In the genomic region with DNA sequence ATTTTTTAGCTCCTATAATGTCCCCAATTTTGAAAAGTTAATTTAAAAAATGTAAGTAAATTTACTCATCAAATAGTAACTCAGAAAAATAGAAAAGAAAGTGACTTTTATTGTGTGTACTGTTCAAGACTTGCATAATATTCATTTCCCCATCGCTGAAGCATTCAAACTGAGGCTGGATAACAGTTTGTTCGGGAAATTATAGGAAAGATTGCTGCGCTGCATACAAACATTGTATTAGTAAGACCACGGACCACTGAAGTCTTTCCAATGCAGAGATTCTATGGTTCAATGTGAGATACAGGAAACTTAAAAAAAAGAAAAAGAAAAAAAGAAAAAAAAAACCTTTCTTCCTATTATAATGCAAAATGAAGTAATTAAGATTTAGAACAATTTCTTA, we compare ENCODE assay signal across 11 cellular contexts. TPM values are rescaled to one million over a fixed set of nuclear protein-coding genes. Genes with fewer than 3 reads are reported as not detected.
DNase-seq lines count a peak whose midpoint lies in the region; ATAC-seq and TF ChIP-seq lines count a peak whose summit lies in the region.
"Had no signal": no experiment of that assay in that cellular context is flagged by ENCODE, and none has a peak within 500 bp of the region (broad histone marks: within the 10 kb centered on the region; RNA-seq: fewer than 3 reads in every experiment).

No MANE protein-coding gene starts in this region.

- H3K4me1 ChIP-seq in osteoblast (ENCODE audit: insufficient read depth, low read length) = peaks cover 52% of the 10 kb centered on the region

- no peaks in the 10 kb centered on the region for H3K9me3 ChIP-seq in osteoblast (ENCODE audit: low read depth, low read length)

- H3K9me3 Mint-ChIP-seq in activated naive CD8-positive, alpha-beta T cell treated with anti-CD3 and anti-CD28 coated beads, Interleukin-2, amount 50 U/mL, for 24 hours = no peaks in the 10 kb centered on the region

- DNase-seq in NOMO-1 treated with DMSO at 0.1 percent for 48 hours (lab: John Stamatoyannopoulos, UW; ENCODE audit: unreplicated experiment) (peak; percentile 14), NOMO-1 treated with dmso at 0.1 percent for 144 hours (lab: John Stamatoyannopoulos, UW; ENCODE audit: unreplicated experiment) (no peak), NB4 (ENCODE audit: low read depth) (peak; percentile 71), osteoblast (ENCODE audit: insufficient read length, low spot score, missing footprints) (no peak), HT-29 (ENCODE audit: low spot score) (no peak), activated gamma-delta T cell (lab: John Stamatoyannopoulos, UW) (no peak)
- DNase-seq in activated naive CD8-positive, alpha-beta T cell treated with anti-CD3 and anti-CD28 coated beads, Interleukin-2, amount 50 U/mL, for 24 hours = no peak
- DNase-seq: amygdala; stimulated activated CD4-positive, alpha-beta T cell treated with anti-CD3 and anti-CD28 coated beads, Interleukin-15, amount 100 ng/mL, for 24 hours had no signal

- ATAC-seq in activated naive CD8-positive, alpha-beta T cell treated with anti-CD3 and anti-CD28 coated beads, Interleukin-2, amount 50 U/mL, for 24 hours = no peak
- no peak for ATAC-seq in GM21737 (IDR thresholded peaks at IDR 0.05; ENCODE audit: unreplicated experiment)

- peaks cover 76% of the 10 kb centered on the region for H3K36me3 Mint-ChIP-seq in activated naive CD8-positive, alpha-beta T cell treated with anti-CD3 and anti-CD28 coated beads, Interleukin-2, amount 50 U/mL, for 24 hours (ENCODE audit: low read depth)

- H3K27me3 ChIP-seq in osteoblast (ENCODE audit: insufficient read depth, low read length) = no peaks in the 10 kb centered on the region

- H3K36me3 ChIP-seq in osteoblast (ENCODE audit: insufficient read depth, low read length) = peaks cover 56% of the 10 kb centered on the region

- H3K4me3 Mint-ChIP-seq in activated naive CD8-positive, alpha-beta T cell treated with anti-CD3 and anti-CD28 coated beads, Interleukin-2, amount 50 U/mL, for 24 hours = peak overlapping the region; percentile 90

- H2AFZ ChIP-seq in osteoblast (ENCODE audit: low read length) = no peak overlapping the region

- H4K20me1 ChIP-seq in osteoblast (ENCODE audit: insufficient read depth, low read length) = no peaks in the 10 kb centered on the region

- peak overlapping the region; percentile 75 for H3K27ac ChIP-seq in osteoblast (ENCODE audit: low read depth, low read length)
- H3K27ac ChIP-seq: 22Rv1 had no signal

- peak overlapping the region; percentile 88 for H3K27ac Mint-ChIP-seq in activated naive CD8-positive, alpha-beta T cell treated with anti-CD3 and anti-CD28 coated beads, Interleukin-2, amount 50 U/mL, for 24 hours

- peaks cover 91% of the 10 kb centered on the region for H3K4me1 Mint-ChIP-seq in activated naive CD8-positive, alpha-beta T cell treated with anti-CD3 and anti-CD28 coated beads, Interleukin-2, amount 50 U/mL, for 24 hours

- no peak for TF ChIP-seq POLR2A in NB4 (IDR thresholded peaks at IDR 0.05; ENCODE audit: extremely low read depth, insufficient read length)

- H3K4me2 ChIP-seq in osteoblast (ENCODE audit: insufficient read depth, low read length) = peak overlapping the region; percentile 32

- peak overlapping the region; percentile 30 for H3K4me3 ChIP-seq in NB4 (ENCODE audit: low read depth, low read length)
- H3K4me3 ChIP-seq in osteoblast (ENCODE audit: insufficient read depth, low read length) = no peak overlapping the region

- H3K79me2 ChIP-seq in osteoblast (ENCODE audit: insufficient read depth, low read length) = peaks cover 97% of the 10 kb centered on the region

- TF ChIP-seq CTCF in NB4 (IDR thresholded peaks at IDR 0.05; ENCODE audit: low read depth, low read length) (no peak), osteoblast (IDR thresholded peaks at IDR 0.05; ENCODE audit: extremely low read depth, low read depth, low read length) (no peak)

- no peaks in the 10 kb centered on the region for H3K27me3 Mint-ChIP-seq in activated naive CD8-positive, alpha-beta T cell treated with anti-CD3 and anti-CD28 coated beads, Interleukin-2, amount 50 U/mL, for 24 hours

RNA-seq across cellular contexts. Expression of gene STK17B, which starts 10.4 kb away (rescaled TPM):
- total RNA-seq in osteoblast = 139 and 140 TPM in 2 replicates
- 17.4 and 19.0 TPM in 2 replicates for total RNA-seq in HT-29 (2014; rRNA removed; shearing (Covaris generic))

Comparison
In these comparisons a context has a peak if more than half of its experiments do, and no peak if none do; other contexts are left out.
1. DNase-seq: peak in NOMO-1 treated with DMSO at 0.1 percent for 48 hours (single experiment) and NB4 (single experiment); none in NOMO-1 treated with dmso at 0.1 percent for 144 hours (single experiment), activated naive CD8-positive, alpha-beta T cell treated with anti-CD3 and anti-CD28 coated beads, Interleukin-2, amount 50 U/mL, for 24 hours (single experiment), osteoblast (single experiment), HT-29 (single experiment) and activated gamma-delta T cell (single experiment).